Comparison of ENCODE assay signal across 16 cellular contexts in the genomic region with DNA sequence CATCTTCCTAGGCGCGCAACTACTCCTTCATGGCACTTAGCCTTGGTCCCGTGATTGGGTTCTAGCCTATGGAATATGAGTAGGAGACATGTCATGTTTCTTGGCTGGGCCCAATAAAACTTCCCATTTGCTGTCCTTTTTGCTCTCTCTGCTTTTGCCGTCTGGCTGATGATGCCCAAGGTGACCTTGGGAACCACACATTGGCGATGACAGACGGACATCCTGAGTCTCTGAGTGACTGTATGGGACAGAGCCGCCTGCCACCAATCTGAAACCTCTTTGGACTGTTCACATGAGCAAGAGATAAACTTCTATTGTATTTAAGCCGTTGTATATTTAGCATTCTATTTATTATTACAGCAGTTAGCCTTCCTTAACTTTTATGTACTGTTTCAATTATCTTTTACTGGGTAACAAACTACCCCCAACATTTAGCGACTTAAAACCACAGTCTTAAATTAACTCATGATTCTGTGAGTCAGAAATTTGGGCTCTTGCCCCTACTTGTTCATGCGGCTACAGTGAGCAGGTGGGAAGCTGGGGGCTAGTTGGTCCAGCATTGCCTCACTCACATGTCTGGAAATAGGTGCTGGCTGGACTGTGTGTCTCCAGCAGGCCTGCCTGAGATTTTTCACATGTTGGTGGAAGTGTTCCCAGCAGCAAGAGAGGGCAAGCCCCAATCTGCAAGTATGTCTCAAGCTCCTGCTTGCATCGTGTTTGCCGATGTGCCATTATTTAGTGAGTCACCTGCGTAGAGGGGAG.
A peak's percentile ranks its signal among the peaks of the same experiment; 100 is the strongest.
DNase-seq lines count a peak whose midpoint lies in the region; TF ChIP-seq lines count a peak whose summit lies in the region.
"Had no signal": no experiment of that assay in that cellular context is flagged by ENCODE, and none has a peak within 500 bp of the region (broad histone marks: within the 10 kb centered on the region; RNA-seq: fewer than 3 reads in every experiment).

No MANE protein-coding gene starts in this region.

- H3K79me2 ChIP-seq in trophoblast cell (ENCODE audit: control insufficient read depth, insufficient read depth, low read length, poor library complexity), result no peaks in the 10 kb centered on the region
- no peaks in the 10 kb centered on the region for H3K79me2 ChIP-seq in H9 (ENCODE audit: insufficient read depth, low read length)

- H4K20me1 ChIP-seq in H9 (ENCODE audit: control insufficient read depth, insufficient read depth, insufficient read length), result no peaks in the 10 kb centered on the region

- H3K14ac ChIP-seq in trophoblast cell (ENCODE audit: low read length), result no peak overlapping the region
- no peak overlapping the region for H3K14ac ChIP-seq in H9 (ENCODE audit: insufficient read depth, low read length)

- in situ Hi-C loops in transverse colon (cut with MboI; ENCODE audit: low pct_ligation_motif_present in 1 of 4, low pct_unique_long_range_greater_than_20kb in 1 of 4, low sequenced_read_pairs in 3 of 4), result loop anchor here in 3 of 4 donors (10.0 to 25.0 kb wide), 3 partner anchors 122 to 245 kb away; a partner anchor contains a TSS

- TF ChIP-seq EP300 in transverse colon (IDR thresholded peaks at IDR 0.05; ENCODE audit: low read depth), result no peak

- H3K27ac ChIP-seq in epithelial cell of prostate, result peak overlapping the region; percentile 71
- no peak overlapping the region for H3K27ac ChIP-seq in trophoblast cell (ENCODE audit: low read depth, low read length)
- H3K27ac ChIP-seq in H9 (ENCODE audit: insufficient read length, low read depth, low read length), result no peak overlapping the region
- H3K27ac ChIP-seq in transverse colon, result no peak overlapping the region
- H3K27ac ChIP-seq: gastroesophageal sphincter, pancreas had no signal

- no peak overlapping the region for H3K4me3 Mint-ChIP-seq in H9
- H3K4me3 Mint-ChIP-seq: CD8-positive, alpha-beta memory T cell; effector memory CD8-positive, alpha-beta T cell had no signal

- no peak for TF ChIP-seq CTCF in AG10803 (conservative IDR thresholded peaks at IDR 0.05; ENCODE audit: low read length)
- TF ChIP-seq CTCF in H9 (conservative IDR thresholded peaks at IDR 0.05), result no peak
- TF ChIP-seq CTCF in transverse colon (IDR thresholded peaks at IDR 0.05), result no peak

- no peak overlapping the region for H4K5ac ChIP-seq in H9 (ENCODE audit: insufficient read length, low read depth, low read length)

- H4K12ac ChIP-seq in trophoblast cell (ENCODE audit: low read depth, low read length), result no peak overlapping the region

- intact Hi-C loops in transverse colon (cut with DNase I; ENCODE audit: low total_unique reads), result no loop called here

- H2AK5ac ChIP-seq in trophoblast cell (ENCODE audit: low read length) (no peak overlapping the region), H9 (ENCODE audit: insufficient read length, low read length) (no peak overlapping the region)

- H2BK15ac ChIP-seq in H9 (ENCODE audit: low read depth, low read length), result no peak overlapping the region

- H3K36me3 ChIP-seq in trophoblast cell (ENCODE audit: control insufficient read depth in 1 of 2, insufficient read depth in 2 of 2, low read length in 2 of 2) (peaks cover 0 to 2% of the 10 kb centered on the region in 2 experiments), transverse colon (peaks cover 0 to 6% (median 0%) of the 10 kb centered on the region in 4 donors)
- H3K36me3 ChIP-seq: pancreas had no signal

- peaks cover 4 to 11% (median 5%) of the 10 kb centered on the region in 3 experiments; a peak in 6 of 7 replicates for H3K36me3 Mint-ChIP-seq in H9 (ENCODE audit: insufficient read depth in 1 of 3, low read depth in 3 of 3)

- H2BK20ac ChIP-seq in H9 (ENCODE audit: low read depth, low read length, poor library complexity, severe bottlenecking), result no peak overlapping the region

- no peaks in the 10 kb centered on the region for H3K4me1 ChIP-seq in trophoblast cell (ENCODE audit: control insufficient read depth in 1 of 2, insufficient read depth in 2 of 2, low read length in 2 of 2)
- no peaks in the 10 kb centered on the region for H3K4me1 ChIP-seq in H9 (ENCODE audit: insufficient read depth, low read length)
- H3K4me1 ChIP-seq in transverse colon, result no peaks in the 10 kb centered on the region
- H3K4me1 ChIP-seq: gastroesophageal sphincter, pancreas had no signal

- H3K4me2 ChIP-seq in trophoblast cell (ENCODE audit: low read length) (no peak overlapping the region), H9 (ENCODE audit: insufficient read depth, insufficient read length, low read length) (no peak overlapping the region)

- H3K4me1 Mint-ChIP-seq in H9, result peaks cover 0 to 3% of the 10 kb centered on the region in 2 experiments; a peak in 1 of 4 replicates

- H3K9me3 Mint-ChIP-seq in H9, result no peaks in the 10 kb centered on the region
- H3K9me3 Mint-ChIP-seq: CD8-positive, alpha-beta memory T cell; effector memory CD8-positive, alpha-beta T cell had no signal

- H3K23me2 ChIP-seq in H9 (ENCODE audit: insufficient read length, low read depth, low read length, poor library complexity, severe bottlenecking), result no peaks in the 10 kb centered on the region

- no peak overlapping the region for H4K8ac ChIP-seq in trophoblast cell (ENCODE audit: low read depth, low read length)
- H4K8ac ChIP-seq in H9 (replicated peaks; ENCODE audit: insufficient read length, low read depth, low read length), result no peak overlapping the region

- DNase-seq in AG10803 (ENCODE audit: low read depth) (peak; percentile 29), NOMO-1 treated with DMSO at 0.1 percent for 48 hours (lab: John Stamatoyannopoulos, UW; ENCODE audit: unreplicated experiment) (peak; percentile 59), epithelial cell of prostate (ENCODE audit: low read depth, low spot score) (peak; percentile 99), trophoblast cell (no peak), H9 (no peak), activated gamma-delta T cell (lab: John Stamatoyannopoulos, UW) (no peak), transverse colon (no peak), T1000 (lab: John Stamatoyannopoulos, UW) (no peak)
- DNase-seq: CD8-positive, alpha-beta memory T cell; effector memory CD8-positive, alpha-beta T cell; HCEC 1CT; KG1; NCI-H1436; pancreas; stimulated activated naive CD4-positive, alpha-beta T cell treated with Interleukin-2 at 50 U/mL for 16 hours had no signal

- H3K9ac ChIP-seq in trophoblast cell (ENCODE audit: low read length) (no peak overlapping the region), H9 (ENCODE audit: extremely low read depth, insufficient read length, low read length) (no peak overlapping the region)

- H3K18ac ChIP-seq in trophoblast cell (ENCODE audit: low read length) (no peak overlapping the region), H9 (ENCODE audit: insufficient read length, low read depth, low read length) (no peak overlapping the region)

- H3T11ph ChIP-seq in H9 (ENCODE audit: low read length), result no peak overlapping the region

- H2BK12ac ChIP-seq in trophoblast cell (ENCODE audit: low read length) (no peak overlapping the region), H9 (ENCODE audit: insufficient read length, low read depth, low read length) (no peak overlapping the region)

- peaks cover 1% of the 10 kb centered on the region for H3K9me3 ChIP-seq in trophoblast cell (ENCODE audit: insufficient read depth, low read depth, low read length)
- H3K9me3 ChIP-seq in H9 (ENCODE audit: control insufficient read depth, low read depth, low read length), result no peaks in the 10 kb centered on the region
- H3K9me3 ChIP-seq in transverse colon, result no peaks in the 10 kb centered on the region
- H3K9me3 ChIP-seq: gastroesophageal sphincter, pancreas had no signal

- no peaks in the 10 kb centered on the region for H3K79me1 ChIP-seq in trophoblast cell (ENCODE audit: low read length)
- no peaks in the 10 kb centered on the region for H3K79me1 ChIP-seq in H9 (ENCODE audit: insufficient read depth, low read depth, low read length, poor library complexity, severe bottlenecking)

- H3K27me3 ChIP-seq in trophoblast cell (ENCODE audit: insufficient read depth, low read length) (no peaks in the 10 kb centered on the region), H9 (ENCODE audit: insufficient read depth, low read length) (no peaks in the 10 kb centered on the region), transverse colon (no peaks in the 10 kb centered on the region)
- H3K27me3 ChIP-seq: gastroesophageal sphincter, pancreas had no signal

- H2BK5ac ChIP-seq in trophoblast cell (ENCODE audit: low read depth, low read length, poor library complexity), result no peak overlapping the region
- H2BK5ac ChIP-seq in H9 (ENCODE audit: insufficient read length, low read length), result no peak overlapping the region

- H3K4me3 ChIP-seq in AG10803 (ENCODE audit: low read length) (no peak overlapping the region), trophoblast cell (ENCODE audit: low read depth, low read length) (no peak overlapping the region), transverse colon (no peak overlapping the region)
- H3K4me3 ChIP-seq: gastroesophageal sphincter, pancreas had no signal

- H3K4ac ChIP-seq in trophoblast cell (ENCODE audit: low read depth, low read length) (no peak overlapping the region), H9 (ENCODE audit: low read depth, low read length) (no peak overlapping the region)

- H2BK120ac ChIP-seq in trophoblast cell (ENCODE audit: insufficient read depth, low read length, poor library complexity), result no peak overlapping the region
- no peak overlapping the region for H2BK120ac ChIP-seq in H9 (ENCODE audit: low read depth, low read length, poor library complexity, severe bottlenecking)

- H3K56ac ChIP-seq in H9 (ENCODE audit: insufficient read length, low read depth, low read length), result no peak overlapping the region

- no peak overlapping the region for H4K91ac ChIP-seq in trophoblast cell (ENCODE audit: low read depth, low read length)
- H4K91ac ChIP-seq in H9 (ENCODE audit: insufficient read length, low read depth, low read length), result no peak overlapping the region

- TF ChIP-seq POLR2A in transverse colon (IDR thresholded peaks at IDR 0.05), result no peak

- no CpG with 5 or more reads among the region's 13 CpGs for WGBS in trophoblast cell (ENCODE audit: extremely low coverage, insufficient coverage, insufficient read length)
- WGBS in H9 (ENCODE audit: extremely low coverage, insufficient read length, low lambda C conversion rate), result no CpG with 5 or more reads among the region's 13 CpGs
- 91 to 94% methylated on average over 11 to 13 of the region's 13 CpGs for WGBS in transverse colon (ENCODE audit: low coverage in 1 of 2), 2 donors

- H3K27ac Mint-ChIP-seq in H9, result no peak overlapping the region
- H3K27ac Mint-ChIP-seq: CD8-positive, alpha-beta memory T cell had no signal

- H3K23ac ChIP-seq in trophoblast cell (ENCODE audit: low read length), result peak overlapping the region; percentile 87
- H3K23ac ChIP-seq in H9 (ENCODE audit: insufficient read length, low read depth, low read length), result no peak overlapping the region

- H2AFZ ChIP-seq in trophoblast cell (ENCODE audit: insufficient read depth, low read length, poor library complexity) (no peak overlapping the region), H9 (ENCODE audit: low read length) (no peak overlapping the region)

- no peaks in the 10 kb centered on the region for H3K27me3 Mint-ChIP-seq in H9 (ENCODE audit: low read depth)
- H3K27me3 Mint-ChIP-seq: CD8-positive, alpha-beta memory T cell; effector memory CD8-positive, alpha-beta T cell had no signal

Comparison
In these comparisons a context has a peak if more than half of its experiments do, and no peak if none do; other contexts are left out.
1. DNase-seq: peak in AG10803 (single experiment), NOMO-1 treated with DMSO at 0.1 percent for 48 hours (single experiment) and epithelial cell of prostate (single experiment); none in trophoblast cell (0 of 2), H9 (single experiment), activated gamma-delta T cell (single experiment), transverse colon (single experiment) and T1000 (single experiment).